8 cellular contexts compared by ENCODE assay signal in genomic region chr14:21382095-21382494, GRCh38. TPM values are rescaled to one million over a fixed set of nuclear protein-coding genes. Genes with fewer than 3 reads are reported as not detected.
DNase-seq lines count a peak whose midpoint lies in the region; ATAC-seq and TF ChIP-seq lines count a peak whose summit lies in the region.

No MANE protein-coding gene starts in this region.

- H3K4me3 ChIP-seq in mesodermal cell (ENCODE audit: extremely low read depth, insufficient read depth, low read length, poor library complexity, severe bottlenecking) (peak overlapping the region; percentile 90), gastroesophageal sphincter (no peak overlapping the region)

- peaks cover 43% of the 10 kb centered on the region for H3K36me3 ChIP-seq in mesodermal cell (ENCODE audit: control insufficient read depth, insufficient read depth, low read length)
- peaks cover 0 to 26% of the 10 kb centered on the region in 2 donors for H3K36me3 ChIP-seq in gastroesophageal sphincter

- H3K27ac ChIP-seq in mesodermal cell (ENCODE audit: low read depth, low read length, severe bottlenecking) (peak overlapping the region; percentile 29), gastroesophageal sphincter (no peak overlapping the region)

- intact Hi-C loops in Calu3 (cut with micrococcal nuclease; ENCODE audit: unreplicated experiment): loop anchor here (5.0 kb wide), 1 partner anchor 115 kb away; the partner anchor contains the start of gene HNRNPC
- intact Hi-C loops in left ventricle myocardium superior (cut with micrococcal nuclease): loop anchor here (10.0 kb wide), 1 partner anchor 147 kb away; no protein-coding TSS in a partner anchor

- no peaks in the 10 kb centered on the region for H3K27me3 ChIP-seq in gastroesophageal sphincter

- no peaks in the 10 kb centered on the region for H3K4me1 Mint-ChIP-seq in Calu3 (ENCODE audit: low read depth, unreplicated experiment)
- H3K4me1 Mint-ChIP-seq in IgD-negative memory B cell: peaks cover 29 to 34% (median 32%) of the 10 kb centered on the region in 3 donors

- H3K9me3 ChIP-seq in mesodermal cell (ENCODE audit: control insufficient read depth, low read length) (no peaks in the 10 kb centered on the region), gastroesophageal sphincter (no peaks in the 10 kb centered on the region)

- BruUV-seq in Calu3 (replicated peaks; lab: Mats Ljungman, UMichigan): no TSS peak

- H3K36me3 Mint-ChIP-seq in Calu3 (ENCODE audit: insufficient read depth, unreplicated experiment) (peaks cover 32% of the 10 kb centered on the region), IgD-negative memory B cell (peaks cover 3% of the 10 kb centered on the region)
- H3K36me3 Mint-ChIP-seq in activated naive CD4-positive, alpha-beta T cell treated with anti-CD3 and anti-CD28 coated beads, Interleukin-2, amount 50 U/mL, for 72 hours: peaks cover 27 to 40% of the 10 kb centered on the region in 2 donors

- H3K4me3 Mint-ChIP-seq in Calu3 (ENCODE audit: low read depth, unreplicated experiment) (peak overlapping the region; percentile 60), IgD-negative memory B cell (peak overlapping the region in 3 of 4 donors; percentile 75 to 98 (median 93))

- H3K27ac Mint-ChIP-seq in Calu3 (ENCODE audit: unreplicated experiment): peak overlapping the region; percentile 31
- H3K27ac Mint-ChIP-seq in IgD-negative memory B cell: peak overlapping the region in 2 of 3 donors; percentile 40 to 47
- peak overlapping the region; percentile 51 to 97 for H3K27ac Mint-ChIP-seq in activated naive CD4-positive, alpha-beta T cell treated with anti-CD3 and anti-CD28 coated beads, Interleukin-2, amount 50 U/mL, for 72 hours

- H3K4me1 ChIP-seq in mesodermal cell (ENCODE audit: control insufficient read depth, insufficient read depth, low read length, poor library complexity, severe bottlenecking): peaks cover 22% of the 10 kb centered on the region
- peaks cover 0 to 50% (median 6%) of the 10 kb centered on the region in 3 donors for H3K4me1 ChIP-seq in gastroesophageal sphincter

- H3K9me3 Mint-ChIP-seq in Calu3 (ENCODE audit: low read depth, unreplicated experiment) (no peaks in the 10 kb centered on the region), IgD-negative memory B cell (no peaks in the 10 kb centered on the region)
- H3K9me3 Mint-ChIP-seq in activated naive CD4-positive, alpha-beta T cell treated with anti-CD3 and anti-CD28 coated beads, Interleukin-2, amount 50 U/mL, for 72 hours: no peaks in the 10 kb centered on the region

- TF ChIP-seq POLR2A in gastroesophageal sphincter (IDR thresholded peaks at IDR 0.05): no peak

- no peak for DNase-seq in Calu3
- DNase-seq in activated naive CD4-positive, alpha-beta T cell treated with anti-CD3 and anti-CD28 coated beads, Interleukin-2, amount 50 U/mL, for 72 hours (ENCODE audit: low spot score in 2 of 2): no peak
- no peak for DNase-seq in left ventricle myocardium superior
- no peak for DNase-seq in HuH-7 (ENCODE audit: low spot score)

- CTCF ChIA-PET in Calu3 (lab: Charles Lee): no interaction called here

- no peak for ATAC-seq in activated naive CD4-positive, alpha-beta T cell treated with anti-CD3 and anti-CD28 coated beads, Interleukin-2, amount 50 U/mL, for 72 hours
- ATAC-seq in gastroesophageal sphincter: no peak
- ATAC-seq in left ventricle myocardium superior: no peak
- no peak for ATAC-seq in HG03521 (IDR thresholded peaks at IDR 0.05; ENCODE audit: unreplicated experiment)

- H3K27me3 Mint-ChIP-seq in Calu3 (ENCODE audit: unreplicated experiment) (no peaks in the 10 kb centered on the region), IgD-negative memory B cell (no peaks in the 10 kb centered on the region)

- TF ChIP-seq CTCF in Calu3 (IDR thresholded peaks at IDR 0.05; ENCODE audit: unreplicated experiment) (no peak), gastroesophageal sphincter (IDR thresholded peaks at IDR 0.05) (no peak)

- no peak for TF ChIP-seq EP300 in gastroesophageal sphincter (IDR thresholded peaks at IDR 0.05)

RNA-seq across cellular contexts. Expression of gene SUPT16H, which starts 1.7 kb away (rescaled TPM):
- total RNA-seq in Calu3 (2022) (81.9 and 89.0 TPM in 2 replicates), gastroesophageal sphincter (100 to 1,000 TPM in 1 of 4 donors, 10 to 100 TPM in 3; 64.6 to 101 (median 74.5) TPM), left ventricle myocardium superior (28.5 TPM)
- 66.7 TPM for polyA plus RNA-seq in IgD-negative memory B cell
- 100 to 1,000 TPM; 161 to 172 TPM for total RNA-seq in activated naive CD4-positive, alpha-beta T cell treated with anti-CD3 and anti-CD28 coated beads, Interleukin-2, amount 50 U/mL, for 72 hours
- 110 TPM for polyA plus RNA-seq in mesodermal cell (2013, experiment 1 of 2)
- 110 TPM for polyA plus RNA-seq in mesodermal cell (2013, experiment 2 of 2)
